8 cellular contexts compared by ENCODE assay signal in genomic region chr4:52588771-52589591, GRCh38.
DNase-seq lines count a peak whose midpoint lies in the region; ATAC-seq and TF ChIP-seq lines count a peak whose summit lies in the region.

No MANE protein-coding gene starts in this region.

- no peak for TF ChIP-seq CTCF in GM10248 (IDR thresholded peaks at IDR 0.05; ENCODE audit: control extremely low read depth, extremely low read depth, low read depth, missing control alignments)

- CTCF ChIA-PET in GM10248 (lab: Yijun Ruan, JAX) = interaction anchor here (0.6 to 3.8 kb wide), 8 partner anchors 9 to 1645 kb away, joined by 3 to 16 read pairs (median 3); no protein-coding TSS in a partner anchor

- DNase-seq in LHCN-M2 (ENCODE audit: low read depth) = peak; percentile 94
- DNase-seq in activated CD8-positive, alpha-beta memory T cell treated with anti-CD3 and anti-CD28 coated beads, Interleukin-2, amount 50 U/mL, for 4 hours = peak; percentile 16
- peak; percentile 57 for DNase-seq in fibroblast of peridontal ligament (ENCODE audit: extremely low read depth)
- peak in 2 of 3 donors; percentile 2 to 10 for DNase-seq in stimulated activated CD4-positive, alpha-beta T cell treated with anti-CD3 and anti-CD28 coated beads, TNF-alpha, amount 100 ng/mL, for 1 hour (ENCODE audit: low read depth in 3 of 3, low spot score in 1 of 3)
- no peak for DNase-seq in SKM-1 treated with dmso at 0.1 percent for 144 hours (lab: John Stamatoyannopoulos, UW; ENCODE audit: unreplicated experiment)
- no peak for DNase-seq in COLO829 (ENCODE audit: low spot score)
- no peak for DNase-seq in GM10248 (ENCODE audit: extremely low spot score)

- POLR2A ChIA-PET in GM10248 (lab: Yijun Ruan, JAX) = no interaction called here

- no peak for ATAC-seq in GM21447 (IDR thresholded peaks at IDR 0.05; ENCODE audit: unreplicated experiment)

Comparison
In these comparisons a context has a peak if more than half of its experiments do, and no peak if none do; other contexts are left out.
1. DNase-seq: peak in LHCN-M2 (single experiment), activated CD8-positive, alpha-beta memory T cell treated with anti-CD3 and anti-CD28 coated beads, Interleukin-2, amount 50 U/mL, for 4 hours (single experiment), fibroblast of peridontal ligament (single experiment) and stimulated activated CD4-positive, alpha-beta T cell treated with anti-CD3 and anti-CD28 coated beads, TNF-alpha, amount 100 ng/mL, for 1 hour (2 of 3); none in SKM-1 treated with dmso at 0.1 percent for 144 hours (single experiment), COLO829 (single experiment) and GM10248 (single experiment).